Comparison of ENCODE assay signal across 1 cellular context in the genomic region with DNA sequence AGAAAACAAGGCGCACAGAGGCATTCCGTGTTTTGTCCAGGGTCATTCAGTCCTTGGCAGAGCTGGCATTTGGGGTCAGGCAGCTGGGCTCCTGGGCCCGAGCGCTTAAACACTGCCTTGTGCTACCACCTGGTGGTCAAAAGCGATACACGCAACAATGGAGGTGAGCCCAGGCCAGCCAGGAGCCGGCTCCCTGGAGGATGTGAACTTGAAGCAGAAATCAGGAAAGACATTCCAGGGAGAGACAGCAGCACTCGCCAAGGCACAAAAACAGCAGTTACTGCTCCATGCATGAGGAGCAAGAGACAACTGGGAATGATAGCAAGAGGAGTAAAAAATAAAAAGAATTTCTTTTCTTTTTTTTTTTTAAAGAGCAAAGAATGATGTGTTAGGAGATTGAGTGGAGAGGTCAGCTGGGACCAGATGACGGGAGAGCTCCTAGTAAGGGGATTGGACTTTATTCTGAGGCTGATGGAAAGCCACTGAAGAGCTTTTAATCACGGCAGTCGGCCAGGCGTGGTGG.
A peak's percentile ranks its signal among the peaks of the same experiment; 100 is the strongest.
TF ChIP-seq lines count a peak whose summit lies in the region.

No MANE protein-coding gene starts in this region.

TF ChIP-seq in K562, 482 proteins besides CTCF, POLR2A, EP300 and RAD21 (continues in another document):
- TF ChIP-seq STAG1 (CRISPR knock-in tag; IDR thresholded peaks at IDR 0.05; ENCODE audit: borderline replicate concordance) (peak; percentile 77; the same call in 1 of the 2 replicates), ZNF133 (CRISPR knock-in tag; IDR thresholded peaks at IDR 0.05) (no peak), NUFIP1 (IDR thresholded peaks at IDR 0.05; ENCODE audit: partially characterized antibody) (no peak), SMC3 (conservative IDR thresholded peaks at IDR 0.05; ENCODE audit: insufficient read depth, low read depth, low read length) (peak; percentile 69), KDM1A (IDR thresholded peaks at IDR 0.05) (no peak), TAF7 (tag; IDR thresholded peaks at IDR 0.05) (no peak), MIER1 (IDR thresholded peaks at IDR 0.05; ENCODE audit: low read depth) (no peak), MAFF (IDR thresholded peaks at IDR 0.05; ENCODE audit: low read length) (no peak), JUN (IDR thresholded peaks at IDR 0.05; ENCODE audit: borderline replicate concordance, low read depth, low read length) (no peak), JUN (CRISPR knock-in tag; IDR thresholded peaks at IDR 0.05; ENCODE audit: borderline replicate concordance) (no peak), HDAC6 (IDR thresholded peaks at IDR 0.05; ENCODE audit: low read depth, low read length) (no peak), NFATC3 (IDR thresholded peaks at IDR 0.05) (no peak), PHB2 (IDR thresholded peaks at IDR 0.05; ENCODE audit: low read depth) (no peak), PML (IDR thresholded peaks at IDR 0.05; ENCODE audit: low read length) (no peak), ZNF232 (CRISPR knock-in tag; IDR thresholded peaks at IDR 0.05) (no peak), MYC (IDR thresholded peaks at IDR 0.05; ENCODE audit: low read depth, low read length) (no peak), MYC (CRISPR knock-in tag; IDR thresholded peaks at IDR 0.05; ENCODE audit: borderline replicate concordance, low read depth) (no peak), PHF20 (IDR thresholded peaks at IDR 0.05; ENCODE audit: partially characterized antibody) (no peak), PHF8 (IDR thresholded peaks at IDR 0.05; ENCODE audit: borderline replicate concordance, low read length) (no peak), ILK (tag; IDR thresholded peaks at IDR 0.05; ENCODE audit: borderline replicate concordance, low read depth) (no peak), YY1 (IDR thresholded peaks at IDR 0.05; ENCODE audit: borderline replicate concordance in 1 of 3, control insufficient read depth in 1 of 3, extremely low read depth in 1 of 3, insufficient read depth in 3 of 3, insufficient read length in 1 of 3, insufficient replicate concordance in 2 of 3, low read depth in 1 of 3, low read length in 2 of 3) (peak in 1 of 3 experiments; percentile 12), NFE2L1 (tag; IDR thresholded peaks at IDR 0.05; ENCODE audit: borderline replicate concordance, low read depth) (no peak), ETV6 (IDR thresholded peaks at IDR 0.05; ENCODE audit: borderline replicate concordance in 1 of 2, low read depth in 2 of 2, low read length in 1 of 2) (no peak), ETV6 (CRISPR knock-in tag; IDR thresholded peaks at IDR 0.05; ENCODE audit: borderline replicate concordance) (no peak), ARID1B (IDR thresholded peaks at IDR 0.05) (no peak), ATF1 (CRISPR knock-in tag; IDR thresholded peaks at IDR 0.05) (no peak), ATF1 (tag; IDR thresholded peaks at IDR 0.05) (no peak), SIN3A (IDR thresholded peaks at IDR 0.05; ENCODE audit: borderline replicate concordance in 2 of 2, control insufficient read depth in 1 of 2, low read depth in 2 of 2, low read length in 2 of 2) (no peak)
- TF ChIP-seq, protein P1, sequence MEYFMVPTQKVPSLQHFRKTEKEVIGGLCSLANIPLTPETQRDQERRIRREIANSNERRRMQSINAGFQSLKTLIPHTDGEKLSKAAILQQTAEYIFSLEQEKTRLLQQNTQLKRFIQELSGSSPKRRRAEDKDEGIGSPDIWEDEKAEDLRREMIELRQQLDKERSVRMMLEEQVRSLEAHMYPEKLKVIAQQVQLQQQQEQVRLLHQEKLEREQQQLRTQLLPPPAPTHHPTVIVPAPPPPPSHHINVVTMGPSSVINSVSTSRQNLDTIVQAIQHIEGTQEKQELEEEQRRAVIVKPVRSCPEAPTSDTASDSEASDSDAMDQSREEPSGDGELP (CRISPR knock-in tag; IDR thresholded peaks at IDR 0.05; ENCODE audit: borderline replicate concordance), result 0 out of 2 replicates have a peak, but pooled peaks have one; percentile 27
- TF ChIP-seq, protein P2, sequence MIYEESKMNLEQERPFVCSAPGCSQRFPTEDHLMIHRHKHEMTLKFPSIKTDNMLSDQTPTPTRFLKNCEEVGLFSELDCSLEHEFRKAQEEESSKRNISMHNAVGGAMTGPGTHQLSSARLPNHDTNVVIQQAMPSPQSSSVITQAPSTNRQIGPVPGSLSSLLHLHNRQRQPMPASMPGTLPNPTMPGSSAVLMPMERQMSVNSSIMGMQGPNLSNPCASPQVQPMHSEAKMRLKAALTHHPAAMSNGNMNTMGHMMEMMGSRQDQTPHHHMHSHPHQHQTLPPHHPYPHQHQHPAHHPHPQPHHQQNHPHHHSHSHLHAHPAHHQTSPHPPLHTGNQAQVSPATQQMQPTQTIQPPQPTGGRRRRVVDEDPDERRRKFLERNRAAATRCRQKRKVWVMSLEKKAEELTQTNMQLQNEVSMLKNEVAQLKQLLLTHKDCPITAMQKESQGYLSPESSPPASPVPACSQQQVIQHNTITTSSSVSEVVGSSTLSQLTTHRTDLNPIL (CRISPR knock-in tag; IDR thresholded peaks at IDR 0.05), result no peak
- TF ChIP-seq, protein P3, sequence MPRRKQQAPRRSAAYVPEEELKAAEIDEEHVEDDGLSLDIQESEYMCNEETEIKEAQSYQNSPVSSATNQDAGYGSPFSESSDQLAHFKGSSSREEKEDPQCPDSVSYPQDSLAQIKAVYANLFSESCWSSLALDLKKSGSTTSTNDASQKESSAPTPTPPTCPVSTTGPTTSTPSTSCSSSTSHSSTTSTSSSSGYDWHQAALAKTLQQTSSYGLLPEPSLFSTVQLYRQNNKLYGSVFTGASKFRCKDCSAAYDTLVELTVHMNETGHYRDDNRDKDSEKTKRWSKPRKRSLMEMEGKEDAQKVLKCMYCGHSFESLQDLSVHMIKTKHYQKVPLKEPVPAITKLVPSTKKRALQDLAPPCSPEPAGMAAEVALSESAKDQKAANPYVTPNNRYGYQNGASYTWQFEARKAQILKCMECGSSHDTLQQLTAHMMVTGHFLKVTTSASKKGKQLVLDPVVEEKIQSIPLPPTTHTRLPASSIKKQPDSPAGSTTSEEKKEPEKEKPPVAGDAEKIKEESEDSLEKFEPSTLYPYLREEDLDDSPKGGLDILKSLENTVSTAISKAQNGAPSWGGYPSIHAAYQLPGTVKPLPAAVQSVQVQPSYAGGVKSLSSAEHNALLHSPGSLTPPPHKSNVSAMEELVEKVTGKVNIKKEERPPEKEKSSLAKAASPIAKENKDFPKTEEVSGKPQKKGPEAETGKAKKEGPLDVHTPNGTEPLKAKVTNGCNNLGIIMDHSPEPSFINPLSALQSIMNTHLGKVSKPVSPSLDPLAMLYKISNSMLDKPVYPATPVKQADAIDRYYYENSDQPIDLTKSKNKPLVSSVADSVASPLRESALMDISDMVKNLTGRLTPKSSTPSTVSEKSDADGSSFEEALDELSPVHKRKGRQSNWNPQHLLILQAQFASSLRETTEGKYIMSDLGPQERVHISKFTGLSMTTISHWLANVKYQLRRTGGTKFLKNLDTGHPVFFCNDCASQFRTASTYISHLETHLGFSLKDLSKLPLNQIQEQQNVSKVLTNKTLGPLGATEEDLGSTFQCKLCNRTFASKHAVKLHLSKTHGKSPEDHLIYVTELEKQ (CRISPR knock-in tag; IDR thresholded peaks at IDR 0.05), result no peak
- TF ChIP-seq, protein P4, sequence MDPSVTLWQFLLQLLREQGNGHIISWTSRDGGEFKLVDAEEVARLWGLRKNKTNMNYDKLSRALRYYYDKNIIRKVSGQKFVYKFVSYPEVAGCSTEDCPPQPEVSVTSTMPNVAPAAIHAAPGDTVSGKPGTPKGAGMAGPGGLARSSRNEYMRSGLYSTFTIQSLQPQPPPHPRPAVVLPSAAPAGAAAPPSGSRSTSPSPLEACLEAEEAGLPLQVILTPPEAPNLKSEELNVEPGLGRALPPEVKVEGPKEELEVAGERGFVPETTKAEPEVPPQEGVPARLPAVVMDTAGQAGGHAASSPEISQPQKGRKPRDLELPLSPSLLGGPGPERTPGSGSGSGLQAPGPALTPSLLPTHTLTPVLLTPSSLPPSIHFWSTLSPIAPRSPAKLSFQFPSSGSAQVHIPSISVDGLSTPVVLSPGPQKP (CRISPR knock-in tag; IDR thresholded peaks at IDR 0.05), result no peak
- TF ChIP-seq, protein P5, sequence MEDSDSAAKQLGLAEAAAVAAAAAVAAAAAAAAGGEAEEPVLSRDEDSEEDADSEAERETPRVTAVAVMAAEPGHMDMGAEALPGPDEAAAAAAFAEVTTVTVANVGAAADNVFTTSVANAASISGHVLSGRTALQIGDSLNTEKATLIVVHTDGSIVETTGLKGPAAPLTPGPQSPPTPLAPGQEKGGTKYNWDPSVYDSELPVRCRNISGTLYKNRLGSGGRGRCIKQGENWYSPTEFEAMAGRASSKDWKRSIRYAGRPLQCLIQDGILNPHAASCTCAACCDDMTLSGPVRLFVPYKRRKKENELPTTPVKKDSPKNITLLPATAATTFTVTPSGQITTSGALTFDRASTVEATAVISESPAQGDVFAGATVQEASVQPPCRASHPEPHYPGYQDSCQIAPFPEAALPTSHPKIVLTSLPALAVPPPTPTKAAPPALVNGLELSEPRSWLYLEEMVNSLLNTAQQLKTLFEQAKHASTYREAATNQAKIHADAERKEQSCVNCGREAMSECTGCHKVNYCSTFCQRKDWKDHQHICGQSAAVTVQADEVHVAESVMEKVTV (CRISPR knock-in tag; IDR thresholded peaks at IDR 0.05), result peak; percentile 64
- TF ChIP-seq, protein P6, sequence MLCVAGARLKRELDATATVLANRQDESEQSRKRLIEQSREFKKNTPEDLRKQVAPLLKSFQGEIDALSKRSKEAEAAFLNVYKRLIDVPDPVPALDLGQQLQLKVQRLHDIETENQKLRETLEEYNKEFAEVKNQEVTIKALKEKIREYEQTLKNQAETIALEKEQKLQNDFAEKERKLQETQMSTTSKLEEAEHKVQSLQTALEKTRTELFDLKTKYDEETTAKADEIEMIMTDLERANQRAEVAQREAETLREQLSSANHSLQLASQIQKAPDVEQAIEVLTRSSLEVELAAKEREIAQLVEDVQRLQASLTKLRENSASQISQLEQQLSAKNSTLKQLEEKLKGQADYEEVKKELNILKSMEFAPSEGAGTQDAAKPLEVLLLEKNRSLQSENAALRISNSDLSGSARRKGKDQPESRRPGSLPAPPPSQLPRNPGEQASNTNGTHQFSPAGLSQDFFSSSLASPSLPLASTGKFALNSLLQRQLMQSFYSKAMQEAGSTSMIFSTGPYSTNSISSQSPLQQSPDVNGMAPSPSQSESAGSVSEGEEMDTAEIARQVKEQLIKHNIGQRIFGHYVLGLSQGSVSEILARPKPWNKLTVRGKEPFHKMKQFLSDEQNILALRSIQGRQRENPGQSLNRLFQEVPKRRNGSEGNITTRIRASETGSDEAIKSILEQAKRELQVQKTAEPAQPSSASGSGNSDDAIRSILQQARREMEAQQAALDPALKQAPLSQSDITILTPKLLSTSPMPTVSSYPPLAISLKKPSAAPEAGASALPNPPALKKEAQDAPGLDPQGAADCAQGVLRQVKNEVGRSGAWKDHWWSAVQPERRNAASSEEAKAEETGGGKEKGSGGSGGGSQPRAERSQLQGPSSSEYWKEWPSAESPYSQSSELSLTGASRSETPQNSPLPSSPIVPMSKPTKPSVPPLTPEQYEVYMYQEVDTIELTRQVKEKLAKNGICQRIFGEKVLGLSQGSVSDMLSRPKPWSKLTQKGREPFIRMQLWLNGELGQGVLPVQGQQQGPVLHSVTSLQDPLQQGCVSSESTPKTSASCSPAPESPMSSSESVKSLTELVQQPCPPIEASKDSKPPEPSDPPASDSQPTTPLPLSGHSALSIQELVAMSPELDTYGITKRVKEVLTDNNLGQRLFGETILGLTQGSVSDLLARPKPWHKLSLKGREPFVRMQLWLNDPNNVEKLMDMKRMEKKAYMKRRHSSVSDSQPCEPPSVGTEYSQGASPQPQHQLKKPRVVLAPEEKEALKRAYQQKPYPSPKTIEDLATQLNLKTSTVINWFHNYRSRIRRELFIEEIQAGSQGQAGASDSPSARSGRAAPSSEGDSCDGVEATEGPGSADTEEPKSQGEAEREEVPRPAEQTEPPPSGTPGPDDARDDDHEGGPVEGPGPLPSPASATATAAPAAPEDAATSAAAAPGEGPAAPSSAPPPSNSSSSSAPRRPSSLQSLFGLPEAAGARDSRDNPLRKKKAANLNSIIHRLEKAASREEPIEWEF (CRISPR knock-in tag; IDR thresholded peaks at IDR 0.05), result no peak
- TF ChIP-seq, protein P7, sequence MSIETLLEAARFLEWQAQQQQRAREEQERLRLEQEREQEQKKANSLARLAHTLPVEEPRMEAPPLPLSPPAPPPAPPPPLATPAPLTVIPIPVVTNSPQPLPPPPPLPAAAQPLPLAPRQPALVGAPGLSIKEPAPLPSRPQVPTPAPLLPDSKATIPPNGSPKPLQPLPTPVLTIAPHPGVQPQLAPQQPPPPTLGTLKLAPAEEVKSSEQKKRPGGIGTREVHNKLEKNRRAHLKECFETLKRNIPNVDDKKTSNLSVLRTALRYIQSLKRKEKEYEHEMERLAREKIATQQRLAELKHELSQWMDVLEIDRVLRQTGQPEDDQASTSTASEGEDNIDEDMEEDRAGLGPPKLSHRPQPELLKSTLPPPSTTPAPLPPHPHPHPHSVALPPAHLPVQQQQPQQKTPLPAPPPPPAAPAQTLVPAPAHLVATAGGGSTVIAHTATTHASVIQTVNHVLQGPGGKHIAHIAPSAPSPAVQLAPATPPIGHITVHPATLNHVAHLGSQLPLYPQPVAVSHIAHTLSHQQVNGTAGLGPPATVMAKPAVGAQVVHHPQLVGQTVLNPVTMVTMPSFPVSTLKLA (conservative IDR thresholded peaks at IDR 0.05), result no peak
